ENCODE assay signal across 1 cellular context in genomic region chr1:22260860-22261432, GRCh38.
TF ChIP-seq lines count a peak whose summit lies in the region.

No MANE protein-coding gene starts in this region.

TF ChIP-seq in A549, 52 proteins besides CTCF, POLR2A, EP300 and RAD21 (continued from another document):
- TF ChIP-seq HMGXB4 (CRISPR knock-in tag; IDR thresholded peaks at IDR 0.05; ENCODE audit: borderline replicate concordance), result no peak
- TF ChIP-seq TFCP2L1 (CRISPR knock-in tag; IDR thresholded peaks at IDR 0.05), result no peak
- TF ChIP-seq RNF2 (IDR thresholded peaks at IDR 0.05; ENCODE audit: borderline replicate concordance, low read depth), result no peak
- TF ChIP-seq EHF (CRISPR knock-in tag; IDR thresholded peaks at IDR 0.05), result no peak
- no peak for TF ChIP-seq HEYL (CRISPR knock-in tag; IDR thresholded peaks at IDR 0.05)
- no peak for TF ChIP-seq HDAC2 (IDR thresholded peaks at IDR 0.05)
TF ChIP-seq in A549: peak in this region for 0.
